Comparison of ENCODE assay signal across 1 cellular context in genomic region chr1:15957221-15958090, GRCh38.
TF ChIP-seq lines count a peak whose summit lies in the region.

No MANE protein-coding gene starts in this region.

TF ChIP-seq in WTC11, 78 proteins besides CTCF, POLR2A, EP300 and RAD21 (continued from another document):
- TF ChIP-seq HMGXB4 (CRISPR knock-in tag; IDR thresholded peaks at IDR 0.05) (no peak), NR1H2 (CRISPR knock-in tag; IDR thresholded peaks at IDR 0.05) (no peak), EMX1 (CRISPR knock-in tag; IDR thresholded peaks at IDR 0.05) (no peak), MAX (CRISPR knock-in tag; IDR thresholded peaks at IDR 0.05) (no peak), IRF1 (CRISPR knock-in tag; IDR thresholded peaks at IDR 0.05) (no peak), JUN (CRISPR knock-in tag; IDR thresholded peaks at IDR 0.05) (no peak), ZNF425 (CRISPR knock-in tag; conservative IDR thresholded peaks at IDR 0.05) (no peak), GRHL2 (CRISPR knock-in tag; IDR thresholded peaks at IDR 0.05; ENCODE audit: insufficient replicate concordance, severe bottlenecking) (no peak), ZNF317 (CRISPR knock-in tag; IDR thresholded peaks at IDR 0.05; ENCODE audit: borderline replicate concordance, low read depth) (no peak), PRRX2 (CRISPR knock-in tag; IDR thresholded peaks at IDR 0.05) (no peak), KAT7 (CRISPR knock-in tag; IDR thresholded peaks at IDR 0.05; ENCODE audit: borderline replicate concordance) (no peak), MXD4 (CRISPR knock-in tag; IDR thresholded peaks at IDR 0.05; ENCODE audit: borderline replicate concordance) (no peak), ZNF416 (CRISPR knock-in tag; IDR thresholded peaks at IDR 0.05) (no peak)
